26 cellular contexts compared by ENCODE assay signal in the genomic region with DNA sequence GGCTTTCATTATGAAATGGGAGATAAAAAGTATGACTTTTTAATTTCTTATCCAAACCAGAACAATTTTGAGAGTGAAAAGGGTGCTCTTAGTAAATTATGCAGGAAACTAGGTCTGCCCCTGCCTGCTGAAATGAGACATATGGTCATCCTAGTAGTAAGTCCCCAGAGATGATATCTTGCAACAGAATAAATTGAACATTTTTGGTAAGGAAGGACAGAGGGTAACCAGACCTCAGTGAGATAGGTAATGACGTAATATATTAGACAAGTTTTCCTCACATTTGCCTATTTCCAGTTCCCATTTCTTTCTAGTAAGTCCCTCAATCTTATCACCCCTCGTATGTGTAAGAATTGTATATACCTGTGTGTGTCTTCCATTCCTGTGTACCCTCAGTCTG.
"Had no signal": no experiment of that assay in that cellular context is flagged by ENCODE, and none has a peak within 500 bp of the region (broad histone marks: within the 10 kb centered on the region; RNA-seq: fewer than 3 reads in every experiment).

No MANE protein-coding gene starts in this region.

- H3K27me3 Mint-ChIP-seq: stimulated activated memory B cell treated with anti-CD40 and anti-IgM and Interleukin-4, amounts not matched to agents 10 μg/mL and 1 μg/mL and 100 μg/mL, for 72 hours had no signal

- H3K36me3 Mint-ChIP-seq: immature natural killer cell; naive thymus-derived CD8-positive, alpha-beta T cell; stimulated activated memory B cell treated with anti-CD40 and anti-IgM and Interleukin-4, amounts not matched to agents 10 μg/mL and 1 μg/mL and 100 μg/mL, for 72 hours had no signal

- ATAC-seq: lower lobe of right lung; naive thymus-derived CD8-positive, alpha-beta T cell; pancreas; right cardiac atrium; stimulated activated memory B cell treated with anti-CD40 and anti-IgM and Interleukin-4, amounts not matched to agents 10 μg/mL and 1 μg/mL and 100 μg/mL, for 72 hours; stimulated activated naive CD8-positive, alpha-beta T cell treated with anti-CD3 and anti-CD28 coated beads, Interleukin-15, amount 100 ng/mL, for 72 hours had no signal

- H3K27me3 ChIP-seq: pancreas, sigmoid colon, tibial nerve, upper lobe of left lung, vagina had no signal

- H3K27ac ChIP-seq: lower lobe of right lung, pancreas, prostate gland, tibial nerve, upper lobe of left lung, vagina had no signal

- H3K36me3 ChIP-seq: pancreas, prostate gland, sigmoid colon, vagina had no signal

- H3K4me1 Mint-ChIP-seq: immature natural killer cell; naive thymus-derived CD8-positive, alpha-beta T cell; neural crest cell; stimulated activated memory B cell treated with anti-CD40 and anti-IgM and Interleukin-4, amounts not matched to agents 10 μg/mL and 1 μg/mL and 100 μg/mL, for 72 hours; stimulated activated naive CD8-positive, alpha-beta T cell treated with anti-CD3 and anti-CD28 coated beads, Interleukin-15, amount 100 ng/mL, for 72 hours had no signal

- H3K9me3 Mint-ChIP-seq: naive thymus-derived CD8-positive, alpha-beta T cell; nephron; neural crest cell; stimulated activated memory B cell treated with anti-CD40 and anti-IgM and Interleukin-4, amounts not matched to agents 10 μg/mL and 1 μg/mL and 100 μg/mL, for 72 hours; stimulated activated naive CD8-positive, alpha-beta T cell treated with anti-CD3 and anti-CD28 coated beads, Interleukin-15, amount 100 ng/mL, for 72 hours had no signal

- H3K27ac Mint-ChIP-seq: immature natural killer cell; naive thymus-derived CD8-positive, alpha-beta T cell; nephron; stimulated activated memory B cell treated with anti-CD40 and anti-IgM and Interleukin-4, amounts not matched to agents 10 μg/mL and 1 μg/mL and 100 μg/mL, for 72 hours; stimulated activated naive CD8-positive, alpha-beta T cell treated with anti-CD3 and anti-CD28 coated beads, Interleukin-15, amount 100 ng/mL, for 72 hours had no signal

- H3K4me3 ChIP-seq: lower lobe of right lung, pancreas, prostate gland, sigmoid colon, tibial nerve, upper lobe of left lung, vagina had no signal

- H3K9me3 ChIP-seq: lower lobe of right lung, pancreas, prostate gland, sigmoid colon, tibial nerve, upper lobe of left lung, vagina had no signal

- H3K4me3 Mint-ChIP-seq: immature natural killer cell; naive thymus-derived CD8-positive, alpha-beta T cell; nephron; neural crest cell; stimulated activated memory B cell treated with anti-CD40 and anti-IgM and Interleukin-4, amounts not matched to agents 10 μg/mL and 1 μg/mL and 100 μg/mL, for 72 hours; stimulated activated naive CD8-positive, alpha-beta T cell treated with anti-CD3 and anti-CD28 coated beads, Interleukin-15, amount 100 ng/mL, for 72 hours had no signal

- H3K4me1 ChIP-seq: lower lobe of right lung, pancreas, prostate gland, tibial nerve, vagina had no signal

- DNase-seq: hypothalamus; immature natural killer cell; kidney; lower lobe of right lung; naive thymus-derived CD8-positive, alpha-beta T cell; nucleus accumbens; pancreas; posterior cingulate gyrus; retina; right cardiac atrium; sigmoid colon; small intestine; stimulated activated CD4-positive, alpha-beta T cell treated with anti-CD3 and anti-CD28 coated beads, Interleukin-1b, Interleukin-23, amount 100 ng/mL, for 48 hours; stimulated activated CD4-positive, alpha-beta T cell treated with anti-CD3 and anti-CD28 coated beads, Interleukin-2, amount 100 ng/mL, for 48 hours; stimulated activated CD4-positive, alpha-beta T cell treated with anti-CD3 and anti-CD28 coated beads, Interleukin-4, amount 100 ng/mL, for 4 hours; stimulated activated CD8-positive, alpha-beta memory T cell treated with anti-CD3 and anti-CD28 coated beads, Interleukin-4, amount 100 ng/mL, for 48 hours; stimulated activated naive CD4-positive, alpha-beta T cell treated with Interleukin-2 at 50 U/mL for 16 hours; stimulated activated naive CD8-positive, alpha-beta T cell treated with anti-CD3 and anti-CD28 coated beads, Interleukin-15, amount 100 ng/mL, for 72 hours; substantia nigra; upper lobe of left lung had no signal
